In genomic region chr5:171425596-171426244, GRCh38 we compare ENCODE assay signal across 18 cellular contexts. TPM values are rescaled to one million over a fixed set of nuclear protein-coding genes. Genes with fewer than 3 reads are reported as not detected.
DNase-seq lines count a peak whose midpoint lies in the region; ATAC-seq and TF ChIP-seq lines count a peak whose summit lies in the region.
"Had no signal": no experiment of that assay in that cellular context is flagged by ENCODE, and none has a peak within 500 bp of the region (broad histone marks: within the 10 kb centered on the region; RNA-seq: fewer than 3 reads in every experiment).

No MANE protein-coding gene starts in this region.

- H3K27ac Mint-ChIP-seq in type B pancreatic cell: no peak overlapping the region
- H3K27ac Mint-ChIP-seq: CD4-positive, alpha-beta memory T cell had no signal

- no peak overlapping the region for H2BK20ac ChIP-seq in IMR-90 (ENCODE audit: low read depth, low read length)

- no peak overlapping the region for H4K5ac ChIP-seq in IMR-90 (ENCODE audit: low read depth, low read length)

- WGBS in IMR-90 (ENCODE audit: extremely low coverage in 2 of 2, insufficient read length in 1 of 2), 2 experiments: 96% methylated on average over 4 of the region's 14 CpGs; no CpG with 5 or more reads in 1 of the 2 experiments
- no CpG with 5 or more reads among the region's 14 CpGs for WGBS in neuronal stem cell (ENCODE audit: extremely low coverage in 2 of 2, insufficient read length in 2 of 2, insufficient replicate concordance in 1 of 2), 2 donors

- TF ChIP-seq CTCF in left ventricle myocardium inferior (IDR thresholded peaks at IDR 0.05; ENCODE audit: borderline replicate concordance) (no peak), IMR-90 (conservative IDR thresholded peaks at IDR 0.05; ENCODE audit: low read depth, low read length) (no peak), type B pancreatic cell (conservative IDR thresholded peaks at IDR 0.05) (no peak)

- H3K36me3 Mint-ChIP-seq in type B pancreatic cell: no peaks in the 10 kb centered on the region
- H3K36me3 Mint-ChIP-seq: CD4-positive, alpha-beta memory T cell had no signal

- H3K4ac ChIP-seq in IMR-90 (ENCODE audit: low read depth, low read length) (no peak overlapping the region), neuronal stem cell (ENCODE audit: low read length) (no peak overlapping the region)

- H3K4me1 ChIP-seq in left ventricle myocardium inferior: peaks cover 76% of the 10 kb centered on the region
- H3K4me1 ChIP-seq in IMR-90 (ENCODE audit: control insufficient read depth, insufficient read depth, low read length): no peaks in the 10 kb centered on the region; the same call in 1 of the 2 replicates
- H3K4me1 ChIP-seq in neuronal stem cell (ENCODE audit: control insufficient read depth in 2 of 2, insufficient read depth in 1 of 2, low read depth in 1 of 2, low read length in 2 of 2): peaks cover 12 to 19% of the 10 kb centered on the region in 2 donors
- H3K4me1 ChIP-seq: A549 had no signal

- CTCF ChIA-PET in IMR-90 (lab: Yijun Ruan, JAX): no interaction called here

- H3K4me3 ChIP-seq in left ventricle myocardium inferior: no peak overlapping the region
- H3K4me3 ChIP-seq in IMR-90 (ENCODE audit: insufficient read depth, low read depth, low read length): no peak overlapping the region
- no peak overlapping the region for H3K4me3 ChIP-seq in neuronal stem cell (ENCODE audit: low read length in 2 of 2)
- H3K4me3 ChIP-seq: A549, BLaER1 had no signal

- no peaks in the 10 kb centered on the region for H3K9me3 Mint-ChIP-seq in type B pancreatic cell
- H3K9me3 Mint-ChIP-seq: CD4-positive, alpha-beta memory T cell had no signal

- no peaks in the 10 kb centered on the region for H3K9me1 ChIP-seq in IMR-90 (ENCODE audit: insufficient read depth, low read length)

- peak; percentile 12 for DNase-seq in Right ventricle myocardium superior
- DNase-seq in left ventricle myocardium inferior: no peak
- no peak for DNase-seq in IMR-90
- no peak for DNase-seq in neuronal stem cell (ENCODE audit: low spot score)
- DNase-seq in type B pancreatic cell (ENCODE audit: extremely low spot score, unreplicated experiment): peak; percentile 32
- no peak for DNase-seq in activated CD4-positive, alpha-beta T cell treated with anti-CD3 and anti-CD28 coated beads, Interleukin-2, amount 50 U/mL, for 4 hours
- DNase-seq: CD4-positive, alpha-beta memory T cell; DMS79 treated with DMSO at 0.1 percent for 48 hours; NCI-H1417; NCI-H187; NCI-H2107; NCI-H510A treated with DMSO at 0.1 percent for 48 hours; NCI-H774; SHP77 had no signal

- H2BK5ac ChIP-seq in IMR-90 (ENCODE audit: low read depth, low read length, poor library complexity, severe bottlenecking) (no peak overlapping the region), neuronal stem cell (ENCODE audit: low read length) (no peak overlapping the region)

- H4K91ac ChIP-seq in IMR-90 (ENCODE audit: insufficient read depth, low read depth, low read length) (no peak overlapping the region), neuronal stem cell (ENCODE audit: low read depth, low read length, poor library complexity) (no peak overlapping the region)

- no peak overlapping the region for H3K14ac ChIP-seq in IMR-90 (replicated peaks; ENCODE audit: low read depth, low read length)
- H3K14ac ChIP-seq in neuronal stem cell (ENCODE audit: low read length): no peak overlapping the region

- H3K9me3 ChIP-seq in left ventricle myocardium inferior (replicated peaks) (no peaks in the 10 kb centered on the region), IMR-90 (ENCODE audit: control insufficient read depth, insufficient read depth, low read length) (no peaks in the 10 kb centered on the region), neuronal stem cell (replicated peaks in 1 of 2; ENCODE audit: control insufficient read depth in 2 of 2, insufficient read depth in 1 of 2, low read depth in 1 of 2, low read length in 2 of 2) (peaks cover 0 to 2% of the 10 kb centered on the region in 2 donors)
- H3K9me3 ChIP-seq: A549, BLaER1 had no signal

- no peak overlapping the region for H3K23ac ChIP-seq in IMR-90 (ENCODE audit: low read depth, low read length)
- no peak overlapping the region for H3K23ac ChIP-seq in neuronal stem cell (ENCODE audit: low read depth, low read length, poor library complexity)

- H4K8ac ChIP-seq in IMR-90 (ENCODE audit: low read depth in 2 of 2, low read length in 2 of 2): no peak overlapping the region
- H4K8ac ChIP-seq in neuronal stem cell (ENCODE audit: low read depth, low read length): no peak overlapping the region

- no peak overlapping the region for H3K4me3 Mint-ChIP-seq in type B pancreatic cell
- H3K4me3 Mint-ChIP-seq: CD4-positive, alpha-beta memory T cell had no signal

- H2BK15ac ChIP-seq in IMR-90 (ENCODE audit: low read depth, low read length) (no peak overlapping the region), neuronal stem cell (ENCODE audit: low read length) (no peak overlapping the region)

- H2AK5ac ChIP-seq in IMR-90 (ENCODE audit: low read depth, low read length): no peak overlapping the region
- H2AK5ac ChIP-seq in neuronal stem cell (ENCODE audit: low read depth, low read length): peak overlapping the region; percentile 38

- H4K20me1 ChIP-seq in IMR-90 (ENCODE audit: insufficient read depth, low read length): peaks cover 9% of the 10 kb centered on the region

- POLR2A ChIA-PET in IMR-90 (lab: Charles Lee; ENCODE audit: unreplicated experiment): no interaction called here

- dilution Hi-C loops in IMR-90 (cut with HindIII; ENCODE audit: low sequenced_read_pairs, unreplicated experiment): no loop called here

- H3K36me3 ChIP-seq in left ventricle myocardium inferior (no peaks in the 10 kb centered on the region), IMR-90 (ENCODE audit: control insufficient read depth, insufficient read depth, low read length) (no peaks in the 10 kb centered on the region), neuronal stem cell (replicated peaks in 1 of 2; ENCODE audit: control insufficient read depth in 2 of 2, insufficient read depth in 2 of 2, low read length in 2 of 2) (no peaks in the 10 kb centered on the region)
- H3K36me3 ChIP-seq: BLaER1 had no signal

- TF ChIP-seq POLR2A in IMR-90 (IDR thresholded peaks at IDR 0.05; ENCODE audit: low read depth, low read length): no peak

- no peak overlapping the region for H2BK12ac ChIP-seq in neuronal stem cell (ENCODE audit: low read length)

- H2AK9ac ChIP-seq in IMR-90 (replicated peaks; ENCODE audit: low read depth, low read length, poor library complexity): peak overlapping the region; percentile 28

- no peak overlapping the region for H2AFZ ChIP-seq in IMR-90 (replicated peaks; ENCODE audit: low read length, poor library complexity)
- no peak overlapping the region for H2AFZ ChIP-seq in neuronal stem cell (ENCODE audit: low read length)

- H2BK120ac ChIP-seq in IMR-90 (ENCODE audit: low read depth, low read length) (no peak overlapping the region), neuronal stem cell (ENCODE audit: low read depth, low read length) (no peak overlapping the region)

- no TSS peak for BruUV-seq in IMR-90 (replicated peaks; lab: Mats Ljungman, UMichigan)

- H3K27ac ChIP-seq in left ventricle myocardium inferior (replicated peaks) (no peak overlapping the region), IMR-90 (ENCODE audit: insufficient read depth, low read length) (no peak overlapping the region), neuronal stem cell (replicated peaks; ENCODE audit: low read length) (no peak overlapping the region)
- H3K27ac ChIP-seq: A549, BLaER1 had no signal

- no peak overlapping the region for H3K4me2 ChIP-seq in IMR-90 (ENCODE audit: low read depth, low read length)
- H3K4me2 ChIP-seq in neuronal stem cell (ENCODE audit: insufficient read depth, low read length, poor library complexity, severe bottlenecking): no peak overlapping the region
- H3K4me2 ChIP-seq: A549, BLaER1 had no signal

- ATAC-seq in Right ventricle myocardium superior (ENCODE audit: poor library complexity) (no peak), IMR-90 (ENCODE audit: low read depth) (no peak), GM21786 (IDR thresholded peaks at IDR 0.05; ENCODE audit: unreplicated experiment) (no peak)
- ATAC-seq: A549 had no signal

- H3K27me3 Mint-ChIP-seq in type B pancreatic cell: peaks cover 21% of the 10 kb centered on the region

- in situ Hi-C loops in IMR-90 (cut with MboI; ENCODE audit: low sequenced_read_pairs): loop anchor here (25.0 kb wide), 1 partner anchor 437 kb away; no protein-coding TSS in a partner anchor

- peaks cover 8% of the 10 kb centered on the region for H3K4me1 Mint-ChIP-seq in type B pancreatic cell (ENCODE audit: unreplicated experiment)

- H3K9ac ChIP-seq in IMR-90 (ENCODE audit: low read depth, low read length): no peak overlapping the region
- no peak overlapping the region for H3K9ac ChIP-seq in neuronal stem cell (ENCODE audit: low read depth, low read length, poor library complexity)
- H3K9ac ChIP-seq: BLaER1 had no signal

- H3K27me3 ChIP-seq in left ventricle myocardium inferior (ENCODE audit: low read depth): no peaks in the 10 kb centered on the region
- no peaks in the 10 kb centered on the region; the same call in 1 of the 2 replicates for H3K27me3 ChIP-seq in IMR-90 (ENCODE audit: control insufficient read depth, insufficient read depth, low read length)
- H3K27me3 ChIP-seq in neuronal stem cell (ENCODE audit: control insufficient read depth in 3 of 3, insufficient read depth in 3 of 3, low read depth in 1 of 3, low read length in 3 of 3): peaks cover 9 to 22% (median 15%) of the 10 kb centered on the region in 3 experiments

- H3K79me1 ChIP-seq in IMR-90 (ENCODE audit: low read depth in 1 of 2, low read length in 2 of 2) (no peaks in the 10 kb centered on the region), neuronal stem cell (ENCODE audit: low read depth, low read length) (no peaks in the 10 kb centered on the region)

- no peak overlapping the region for H3K18ac ChIP-seq in IMR-90 (ENCODE audit: low read depth, low read length)
- H3K18ac ChIP-seq in neuronal stem cell (ENCODE audit: low read length): no peak overlapping the region

- H3K56ac ChIP-seq in IMR-90 (ENCODE audit: extremely low read depth, insufficient read depth, low read length): no peak overlapping the region

- no peak for TF ChIP-seq RAD21 in IMR-90 (IDR thresholded peaks at IDR 0.05; ENCODE audit: low read length)

- intact Hi-C loops in Right ventricle myocardium superior (cut with DNase I) (loop anchor here (10.0 kb wide), 1 partner anchor 199 kb away; no protein-coding TSS in a partner anchor), left ventricle myocardium inferior (cut with micrococcal nuclease) (no loop called here), IMR-90 (cut with micrococcal nuclease) (no loop called here)

RNA-seq across cellular contexts. Expression of gene FGF18, which starts 6.3 kb away (rescaled TPM):
- total RNA-seq in Right ventricle myocardium superior: 5.8 TPM
- 30.4 TPM for total RNA-seq in left ventricle myocardium inferior
- under 0.01 TPM in 1 of 2 replicates, not detected in the other for total RNA-seq in IMR-90 (2012; rRNA removed)
- 0.15 and 0.22 TPM in 2 replicates for polyA plus RNA-seq in IMR-90 (2012; rRNA removed)
- 0.11 TPM in 1 of 2 replicates, not detected in the other for polyA plus RNA-seq in IMR-90 (2012; cell fraction: cytosol; rRNA removed)
- polyA plus RNA-seq in IMR-90 (2012; cell fraction: nucleus; rRNA removed; ENCODE audit: low replicate concordance): 0.65 and 0.67 TPM in 2 replicates
- 0.22 TPM for polyA plus RNA-seq in neuronal stem cell (2013, experiment 1 of 2)
- polyA plus RNA-seq in neuronal stem cell (2013, experiment 2 of 2): 0.19 TPM
- 1.7 and 3.2 TPM in 2 replicates for total RNA-seq in type B pancreatic cell (ENCODE audit: low replicate concordance)
- total RNA-seq: M059J had no signal

RNA-seq across cellular contexts. Expression of gene NPM1, which starts 38.1 kb away (rescaled TPM):
- total RNA-seq in Right ventricle myocardium superior (342 TPM), left ventricle myocardium inferior (389 TPM), IMR-90 (2012; rRNA removed) (856 and 1,596 TPM in 2 replicates), type B pancreatic cell (ENCODE audit: low replicate concordance) (1,253 and 1,650 TPM in 2 replicates)
- 929 and 3,169 TPM in 2 replicates for polyA plus RNA-seq in IMR-90 (2012; rRNA removed)
- polyA plus RNA-seq in IMR-90 (2012; cell fraction: cytosol; rRNA removed): 105 and 178 TPM in 2 replicates
- polyA plus RNA-seq in IMR-90 (2012; cell fraction: nucleus; rRNA removed; ENCODE audit: low replicate concordance): 29.5 and 252 TPM in 2 replicates
- polyA plus RNA-seq in neuronal stem cell (2013, experiment 1 of 2): 2,664 TPM
- 2,628 TPM for polyA plus RNA-seq in neuronal stem cell (2013, experiment 2 of 2)

Comparison
In these comparisons a context has a peak if more than half of its experiments do, and no peak if none do; other contexts are left out.
1. DNase-seq: peak in Right ventricle myocardium superior (single experiment) and type B pancreatic cell (single experiment); none in left ventricle myocardium inferior (single experiment), IMR-90 (single experiment), neuronal stem cell (single experiment) and activated CD4-positive, alpha-beta T cell treated with anti-CD3 and anti-CD28 coated beads, Interleukin-2, amount 50 U/mL, for 4 hours (0 of 2).